Comparison of ENCODE assay signal across 21 cellular contexts in the genomic region with DNA sequence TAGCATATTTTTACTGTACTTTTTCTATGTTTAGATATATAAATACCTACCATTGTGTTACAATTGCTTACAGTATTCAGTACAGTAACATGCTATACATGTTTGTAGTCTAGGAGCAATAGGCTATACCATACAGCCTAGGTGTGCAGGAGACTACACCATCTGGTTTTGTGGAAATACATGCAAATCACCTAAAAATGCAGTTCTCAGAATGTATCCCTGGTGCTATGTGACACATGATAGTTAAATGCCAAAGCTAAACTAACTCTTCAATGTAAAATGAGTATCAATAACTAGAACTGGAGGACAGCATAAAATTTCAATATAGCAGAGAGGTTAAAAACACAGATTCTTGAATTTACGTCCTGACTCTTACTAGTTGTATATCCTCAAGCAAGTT.
"Had no signal": no experiment of that assay in that cellular context is flagged by ENCODE, and none has a peak within 500 bp of the region (broad histone marks: within the 10 kb centered on the region; RNA-seq: fewer than 3 reads in every experiment).

No MANE protein-coding gene starts in this region.

- H3K36me3 Mint-ChIP-seq: natural killer cell had no signal

- H3K27me3 ChIP-seq: body of pancreas, colonic mucosa, foreskin keratinocyte, hepatocyte, neutrophil, testis, upper lobe of left lung had no signal

- DNase-seq: activated CD4-positive, alpha-beta T cell treated with anti-CD3 and anti-CD28 coated beads, Interleukin-2, amount 50 U/mL, for 4 hours; activated CD4-positive, CD25-positive, alpha-beta regulatory T cell treated with anti-CD3 and anti-CD28 coated beads, Interleukin-2, amount 50 U/mL, for 72 hours; activated gamma-delta T cell; activated naive CD8-positive, alpha-beta T cell treated with anti-CD3 and anti-CD28 coated beads, Interleukin-2, amount 10 ng/mL, durations not matched to agents 7 days and 5 days; activated T-cell treated with anti-CD3 and anti-CD28 coated beads, Interleukin-2, amount 50 U/mL, for 4 hours; body of pancreas; caudate nucleus; colonic mucosa; endodermal cell; foreskin keratinocyte; natural killer cell; stimulated activated CD4-positive, alpha-beta T cell treated with anti-CD3 and anti-CD28 coated beads, Interleukin-4, amount 100 ng/mL, for 1 hour; T-helper 9 cell; testis; upper lobe of left lung had no signal

- H3K4me2 ChIP-seq: hepatocyte, smooth muscle cell had no signal

- H3K4me3 ChIP-seq: body of pancreas, colonic mucosa, hepatocyte, smooth muscle cell, testis, upper lobe of left lung had no signal

- H3K36me3 ChIP-seq: colonic mucosa, neutrophil had no signal

- H3K4me1 ChIP-seq: colonic mucosa, foreskin keratinocyte, parathyroid adenoma, testis had no signal

- H2AFZ ChIP-seq: hepatocyte, parathyroid adenoma had no signal

- ATAC-seq: body of pancreas, foreskin keratinocyte, natural killer cell, sciatic nerve had no signal

- H3K9me3 ChIP-seq: body of pancreas, colonic mucosa, neutrophil, testis, upper lobe of left lung had no signal

- H3K27ac Mint-ChIP-seq: activated naive CD8-positive, alpha-beta T cell treated with anti-CD3 and anti-CD28 coated beads, Interleukin-2, amount 10 ng/mL, durations not matched to agents 7 days and 5 days; endodermal cell had no signal

- H3K9ac ChIP-seq: parathyroid adenoma had no signal

- H3K27ac ChIP-seq: colonic mucosa, epithelial cell of prostate, foreskin keratinocyte, hepatocyte, neutrophil, parathyroid adenoma, testis, upper lobe of left lung had no signal

- H3K4me3 Mint-ChIP-seq: activated naive CD8-positive, alpha-beta T cell treated with anti-CD3 and anti-CD28 coated beads, Interleukin-2, amount 10 ng/mL, durations not matched to agents 7 days and 5 days; activated T-cell treated with anti-CD3 and anti-CD28 coated beads, Interleukin-2, amount 50 U/mL, for 4 hours; endodermal cell; natural killer cell had no signal

- H3K27me3 Mint-ChIP-seq: activated naive CD8-positive, alpha-beta T cell treated with anti-CD3 and anti-CD28 coated beads, Interleukin-2, amount 10 ng/mL, durations not matched to agents 7 days and 5 days had no signal

- H3K9me3 Mint-ChIP-seq: activated naive CD8-positive, alpha-beta T cell treated with anti-CD3 and anti-CD28 coated beads, Interleukin-2, amount 10 ng/mL, durations not matched to agents 7 days and 5 days; activated T-cell treated with anti-CD3 and anti-CD28 coated beads, Interleukin-2, amount 50 U/mL, for 4 hours; endodermal cell; natural killer cell had no signal
